Comparison of ENCODE assay signal across 1 cellular context in the genomic region with DNA sequence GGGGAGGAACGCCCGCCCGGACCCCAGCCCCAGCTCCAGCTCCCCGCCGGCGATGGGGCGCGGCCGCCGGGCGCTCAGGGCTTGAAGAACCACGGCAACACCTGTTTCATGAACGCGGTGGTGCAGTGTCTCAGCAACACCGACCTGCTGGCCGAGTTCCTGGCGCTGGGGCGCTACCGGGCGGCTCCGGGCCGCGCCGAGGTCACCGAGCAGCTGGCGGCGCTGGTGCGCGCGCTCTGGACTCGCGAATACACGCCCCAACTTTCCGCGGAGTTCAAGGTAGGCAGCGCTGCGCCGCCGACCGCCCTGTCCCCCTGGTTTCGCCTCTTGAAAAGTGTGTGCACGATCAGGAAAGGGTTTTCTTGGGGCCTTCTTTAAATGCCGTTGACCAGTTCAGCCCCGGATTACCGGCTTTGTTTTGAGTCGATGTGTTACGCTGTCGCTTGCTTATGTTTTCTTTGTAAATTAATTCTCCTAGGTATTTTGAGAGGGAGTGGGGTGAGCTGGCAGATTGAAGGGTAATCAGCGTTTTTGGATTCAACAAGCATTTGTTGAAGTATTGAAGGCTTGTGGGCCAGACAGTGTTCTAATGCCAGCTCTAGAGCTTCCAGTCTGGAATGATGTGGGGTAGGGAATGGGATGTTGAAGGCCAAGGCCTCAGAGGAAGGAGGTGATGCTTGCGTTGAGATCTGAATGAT.
TF ChIP-seq lines count a peak whose summit lies in the region.

No MANE protein-coding gene starts in this region.

TF ChIP-seq in HepG2, 621 proteins besides CTCF, POLR2A, EP300 and RAD21 (continued from another document and continues in another):
- TF ChIP-seq, protein P1, sequence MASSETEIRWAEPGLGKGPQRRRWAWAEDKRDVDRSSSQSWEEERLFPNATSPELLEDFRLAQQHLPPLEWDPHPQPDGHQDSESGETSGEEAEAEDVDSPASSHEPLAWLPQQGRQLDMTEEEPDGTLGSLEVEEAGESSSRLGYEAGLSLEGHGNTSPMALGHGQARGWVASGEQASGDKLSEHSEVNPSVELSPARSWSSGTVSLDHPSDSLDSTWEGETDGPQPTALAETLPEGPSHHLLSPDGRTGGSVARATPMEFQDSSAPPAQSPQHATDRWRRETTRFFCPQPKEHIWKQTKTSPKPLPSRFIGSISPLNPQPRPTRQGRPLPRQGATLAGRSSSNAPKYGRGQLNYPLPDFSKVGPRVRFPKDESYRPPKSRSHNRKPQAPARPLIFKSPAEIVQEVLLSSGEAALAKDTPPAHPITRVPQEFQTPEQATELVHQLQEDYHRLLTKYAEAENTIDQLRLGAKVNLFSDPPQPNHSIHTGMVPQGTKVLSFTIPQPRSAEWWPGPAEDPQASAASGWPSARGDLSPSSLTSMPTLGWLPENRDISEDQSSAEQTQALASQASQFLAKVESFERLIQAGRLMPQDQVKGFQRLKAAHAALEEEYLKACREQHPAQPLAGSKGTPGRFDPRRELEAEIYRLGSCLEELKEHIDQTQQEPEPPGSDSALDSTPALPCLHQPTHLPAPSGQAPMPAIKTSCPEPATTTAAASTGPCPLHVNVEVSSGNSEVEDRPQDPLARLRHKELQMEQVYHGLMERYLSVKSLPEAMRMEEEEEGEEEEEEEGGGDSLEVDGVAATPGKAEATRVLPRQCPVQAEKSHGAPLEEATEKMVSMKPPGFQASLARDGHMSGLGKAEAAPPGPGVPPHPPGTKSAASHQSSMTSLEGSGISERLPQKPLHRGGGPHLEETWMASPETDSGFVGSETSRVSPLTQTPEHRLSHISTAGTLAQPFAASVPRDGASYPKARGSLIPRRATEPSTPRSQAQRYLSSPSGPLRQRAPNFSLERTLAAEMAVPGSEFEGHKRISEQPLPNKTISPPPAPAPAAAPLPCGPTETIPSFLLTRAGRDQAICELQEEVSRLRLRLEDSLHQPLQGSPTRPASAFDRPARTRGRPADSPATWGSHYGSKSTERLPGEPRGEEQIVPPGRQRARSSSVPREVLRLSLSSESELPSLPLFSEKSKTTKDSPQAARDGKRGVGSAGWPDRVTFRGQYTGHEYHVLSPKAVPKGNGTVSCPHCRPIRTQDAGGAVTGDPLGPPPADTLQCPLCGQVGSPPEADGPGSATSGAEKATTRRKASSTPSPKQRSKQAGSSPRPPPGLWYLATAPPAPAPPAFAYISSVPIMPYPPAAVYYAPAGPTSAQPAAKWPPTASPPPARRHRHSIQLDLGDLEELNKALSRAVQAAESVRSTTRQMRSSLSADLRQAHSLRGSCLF (CRISPR knock-in tag; IDR thresholded peaks at IDR 0.05; ENCODE audit: borderline replicate concordance) = no peak
- no peak for TF ChIP-seq HNRNPK (IDR thresholded peaks at IDR 0.05; ENCODE audit: low read depth, low read length, poor library complexity, severe bottlenecking)
- no peak for TF ChIP-seq ZNF644 (CRISPR knock-in tag; IDR thresholded peaks at IDR 0.05; ENCODE audit: low read depth)
- TF ChIP-seq, protein P2, sequence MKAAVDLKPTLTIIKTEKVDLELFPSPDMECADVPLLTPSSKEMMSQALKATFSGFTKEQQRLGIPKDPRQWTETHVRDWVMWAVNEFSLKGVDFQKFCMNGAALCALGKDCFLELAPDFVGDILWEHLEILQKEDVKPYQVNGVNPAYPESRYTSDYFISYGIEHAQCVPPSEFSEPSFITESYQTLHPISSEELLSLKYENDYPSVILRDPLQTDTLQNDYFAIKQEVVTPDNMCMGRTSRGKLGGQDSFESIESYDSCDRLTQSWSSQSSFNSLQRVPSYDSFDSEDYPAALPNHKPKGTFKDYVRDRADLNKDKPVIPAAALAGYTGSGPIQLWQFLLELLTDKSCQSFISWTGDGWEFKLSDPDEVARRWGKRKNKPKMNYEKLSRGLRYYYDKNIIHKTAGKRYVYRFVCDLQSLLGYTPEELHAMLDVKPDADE (CRISPR knock-in tag; IDR thresholded peaks at IDR 0.05) = no peak
- no peak for TF ChIP-seq NCOA2 (CRISPR knock-in tag; IDR thresholded peaks at IDR 0.05)
- no peak for TF ChIP-seq SMAD9 (CRISPR knock-in tag; IDR thresholded peaks at IDR 0.05)
- TF ChIP-seq, protein P3, sequence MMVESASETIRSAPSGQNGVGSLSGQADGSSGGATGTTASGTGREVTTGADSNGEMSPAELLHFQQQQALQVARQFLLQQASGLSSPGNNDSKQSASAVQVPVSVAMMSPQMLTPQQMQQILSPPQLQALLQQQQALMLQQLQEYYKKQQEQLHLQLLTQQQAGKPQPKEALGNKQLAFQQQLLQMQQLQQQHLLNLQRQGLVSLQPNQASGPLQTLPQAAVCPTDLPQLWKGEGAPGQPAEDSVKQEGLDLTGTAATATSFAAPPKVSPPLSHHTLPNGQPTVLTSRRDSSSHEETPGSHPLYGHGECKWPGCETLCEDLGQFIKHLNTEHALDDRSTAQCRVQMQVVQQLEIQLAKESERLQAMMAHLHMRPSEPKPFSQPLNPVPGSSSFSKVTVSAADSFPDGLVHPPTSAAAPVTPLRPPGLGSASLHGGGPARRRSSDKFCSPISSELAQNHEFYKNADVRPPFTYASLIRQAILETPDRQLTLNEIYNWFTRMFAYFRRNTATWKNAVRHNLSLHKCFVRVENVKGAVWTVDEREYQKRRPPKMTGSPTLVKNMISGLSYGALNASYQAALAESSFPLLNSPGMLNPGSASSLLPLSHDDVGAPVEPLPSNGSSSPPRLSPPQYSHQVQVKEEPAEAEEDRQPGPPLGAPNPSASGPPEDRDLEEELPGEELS (CRISPR knock-in tag; IDR thresholded peaks at IDR 0.05) = no peak
- TF ChIP-seq U2AF1 (optimal IDR thresholded peaks at IDR 0.05; ENCODE audit: low read depth, low read length) = no peak
- TF ChIP-seq, protein P4, sequence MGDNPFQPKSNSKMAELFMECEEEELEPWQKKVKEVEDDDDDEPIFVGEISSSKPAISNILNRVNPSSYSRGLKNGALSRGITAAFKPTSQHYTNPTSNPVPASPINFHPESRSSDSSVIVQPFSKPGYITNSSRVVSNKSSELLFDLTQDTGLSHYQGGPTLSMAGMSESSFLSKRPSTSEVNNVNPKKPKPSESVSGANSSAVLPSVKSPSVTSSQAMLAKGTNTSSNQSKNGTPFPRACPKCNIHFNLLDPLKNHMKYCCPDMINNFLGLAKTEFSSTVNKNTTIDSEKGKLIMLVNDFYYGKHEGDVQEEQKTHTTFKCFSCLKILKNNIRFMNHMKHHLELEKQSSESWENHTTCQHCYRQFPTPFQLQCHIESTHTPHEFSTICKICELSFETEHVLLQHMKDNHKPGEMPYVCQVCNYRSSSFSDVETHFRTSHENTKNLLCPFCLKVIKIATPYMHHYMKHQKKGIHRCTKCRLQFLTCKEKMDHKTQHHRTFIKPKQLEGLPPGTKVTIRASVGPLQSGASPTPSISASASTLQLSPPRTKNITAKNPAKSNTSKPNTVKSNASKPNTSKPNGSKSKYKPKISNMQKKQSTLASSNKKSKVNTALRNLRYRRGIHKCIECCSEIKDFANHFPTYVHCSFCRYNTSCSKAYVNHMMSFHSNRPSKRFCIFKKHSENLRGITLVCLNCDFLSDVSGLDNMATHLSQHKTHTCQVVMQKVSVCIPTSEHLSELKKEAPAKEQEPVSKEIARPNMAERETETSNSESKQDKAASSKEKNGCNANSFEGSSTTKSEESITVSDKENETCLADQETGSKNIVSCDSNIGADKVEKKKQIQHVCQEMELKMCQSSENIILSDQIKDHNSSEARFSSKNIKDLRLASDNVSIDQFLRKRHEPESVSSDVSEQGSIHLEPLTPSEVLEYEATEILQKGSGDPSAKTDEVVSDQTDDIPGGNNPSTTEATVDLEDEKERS (CRISPR knock-in tag; IDR thresholded peaks at IDR 0.05) = no peak
- no peak for TF ChIP-seq ZSCAN22 (CRISPR knock-in tag; IDR thresholded peaks at IDR 0.05)
- no peak for TF ChIP-seq NCOA1 (CRISPR knock-in tag; IDR thresholded peaks at IDR 0.05)
- TF ChIP-seq, protein P5, sequence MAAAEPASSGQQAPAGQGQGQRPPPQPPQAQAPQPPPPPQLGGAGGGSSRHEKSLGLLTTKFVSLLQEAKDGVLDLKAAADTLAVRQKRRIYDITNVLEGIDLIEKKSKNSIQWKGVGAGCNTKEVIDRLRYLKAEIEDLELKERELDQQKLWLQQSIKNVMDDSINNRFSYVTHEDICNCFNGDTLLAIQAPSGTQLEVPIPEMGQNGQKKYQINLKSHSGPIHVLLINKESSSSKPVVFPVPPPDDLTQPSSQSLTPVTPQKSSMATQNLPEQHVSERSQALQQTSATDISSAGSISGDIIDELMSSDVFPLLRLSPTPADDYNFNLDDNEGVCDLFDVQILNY (CRISPR knock-in tag; conservative IDR thresholded peaks at IDR 0.05) = no peak
- 0 out of 2 replicates have a peak, but pooled peaks have one; percentile 29 for TF ChIP-seq RBFOX2 (IDR thresholded peaks at IDR 0.05; ENCODE audit: low read depth, low read length)
- TF ChIP-seq ZNF20 (CRISPR knock-in tag; IDR thresholded peaks at IDR 0.05) = no peak
- no peak for TF ChIP-seq NFE2 (CRISPR knock-in tag; IDR thresholded peaks at IDR 0.05)
- TF ChIP-seq POLR2AphosphoS5 (IDR thresholded peaks at IDR 0.05; ENCODE audit: low read depth, low read length) = no peak
- TF ChIP-seq ZNF703 (CRISPR knock-in tag; IDR thresholded peaks at IDR 0.05; ENCODE audit: borderline replicate concordance) = no peak
- 0 out of 2 replicates have a peak, but pooled peaks have one; percentile 25 for TF ChIP-seq MXD4 (CRISPR knock-in tag; IDR thresholded peaks at IDR 0.05)
- TF ChIP-seq BRD4 (CRISPR knock-in tag; IDR thresholded peaks at IDR 0.05) = no peak
- TF ChIP-seq JARID2 (CRISPR knock-in tag; IDR thresholded peaks at IDR 0.05; ENCODE audit: insufficient replicate concordance) = no peak
- TF ChIP-seq ZNF296 (CRISPR knock-in tag; conservative IDR thresholded peaks at IDR 0.05) = no peak
- TF ChIP-seq ARNTL (CRISPR knock-in tag; IDR thresholded peaks at IDR 0.05) = 0 out of 2 replicates have a peak, but pooled peaks have one; percentile 27
- TF ChIP-seq TCF7L2 (IDR thresholded peaks at IDR 0.05; ENCODE audit: low read depth, low read length) = no peak
- no peak for TF ChIP-seq TBP (CRISPR knock-in tag; IDR thresholded peaks at IDR 0.05)
- TF ChIP-seq, protein P6, sequence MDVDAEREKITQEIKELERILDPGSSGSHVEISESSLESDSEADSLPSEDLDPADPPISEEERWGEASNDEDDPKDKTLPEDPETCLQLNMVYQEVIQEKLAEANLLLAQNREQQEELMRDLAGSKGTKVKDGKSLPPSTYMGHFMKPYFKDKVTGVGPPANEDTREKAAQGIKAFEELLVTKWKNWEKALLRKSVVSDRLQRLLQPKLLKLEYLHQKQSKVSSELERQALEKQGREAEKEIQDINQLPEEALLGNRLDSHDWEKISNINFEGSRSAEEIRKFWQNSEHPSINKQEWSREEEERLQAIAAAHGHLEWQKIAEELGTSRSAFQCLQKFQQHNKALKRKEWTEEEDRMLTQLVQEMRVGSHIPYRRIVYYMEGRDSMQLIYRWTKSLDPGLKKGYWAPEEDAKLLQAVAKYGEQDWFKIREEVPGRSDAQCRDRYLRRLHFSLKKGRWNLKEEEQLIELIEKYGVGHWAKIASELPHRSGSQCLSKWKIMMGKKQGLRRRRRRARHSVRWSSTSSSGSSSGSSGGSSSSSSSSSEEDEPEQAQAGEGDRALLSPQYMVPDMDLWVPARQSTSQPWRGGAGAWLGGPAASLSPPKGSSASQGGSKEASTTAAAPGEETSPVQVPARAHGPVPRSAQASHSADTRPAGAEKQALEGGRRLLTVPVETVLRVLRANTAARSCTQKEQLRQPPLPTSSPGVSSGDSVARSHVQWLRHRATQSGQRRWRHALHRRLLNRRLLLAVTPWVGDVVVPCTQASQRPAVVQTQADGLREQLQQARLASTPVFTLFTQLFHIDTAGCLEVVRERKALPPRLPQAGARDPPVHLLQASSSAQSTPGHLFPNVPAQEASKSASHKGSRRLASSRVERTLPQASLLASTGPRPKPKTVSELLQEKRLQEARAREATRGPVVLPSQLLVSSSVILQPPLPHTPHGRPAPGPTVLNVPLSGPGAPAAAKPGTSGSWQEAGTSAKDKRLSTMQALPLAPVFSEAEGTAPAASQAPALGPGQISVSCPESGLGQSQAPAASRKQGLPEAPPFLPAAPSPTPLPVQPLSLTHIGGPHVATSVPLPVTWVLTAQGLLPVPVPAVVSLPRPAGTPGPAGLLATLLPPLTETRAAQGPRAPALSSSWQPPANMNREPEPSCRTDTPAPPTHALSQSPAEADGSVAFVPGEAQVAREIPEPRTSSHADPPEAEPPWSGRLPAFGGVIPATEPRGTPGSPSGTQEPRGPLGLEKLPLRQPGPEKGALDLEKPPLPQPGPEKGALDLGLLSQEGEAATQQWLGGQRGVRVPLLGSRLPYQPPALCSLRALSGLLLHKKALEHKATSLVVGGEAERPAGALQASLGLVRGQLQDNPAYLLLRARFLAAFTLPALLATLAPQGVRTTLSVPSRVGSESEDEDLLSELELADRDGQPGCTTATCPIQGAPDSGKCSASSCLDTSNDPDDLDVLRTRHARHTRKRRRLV (CRISPR knock-in tag; IDR thresholded peaks at IDR 0.05) = no peak
- no peak for TF ChIP-seq SMAD1 (CRISPR knock-in tag; IDR thresholded peaks at IDR 0.05; ENCODE audit: borderline replicate concordance, low read depth)
- no peak for TF ChIP-seq TOPORS (CRISPR knock-in tag; IDR thresholded peaks at IDR 0.05)
- TF ChIP-seq ZNF33B (CRISPR knock-in tag; IDR thresholded peaks at IDR 0.05) = no peak
- peak; percentile 20; the same call in 1 of the 2 replicates for TF ChIP-seq HNF4A (CRISPR knock-in tag; IDR thresholded peaks at IDR 0.05)
- TF ChIP-seq SAFB2 (CRISPR knock-in tag; IDR thresholded peaks at IDR 0.05; ENCODE audit: borderline replicate concordance, low read depth) = no peak
- TF ChIP-seq, protein P7, sequence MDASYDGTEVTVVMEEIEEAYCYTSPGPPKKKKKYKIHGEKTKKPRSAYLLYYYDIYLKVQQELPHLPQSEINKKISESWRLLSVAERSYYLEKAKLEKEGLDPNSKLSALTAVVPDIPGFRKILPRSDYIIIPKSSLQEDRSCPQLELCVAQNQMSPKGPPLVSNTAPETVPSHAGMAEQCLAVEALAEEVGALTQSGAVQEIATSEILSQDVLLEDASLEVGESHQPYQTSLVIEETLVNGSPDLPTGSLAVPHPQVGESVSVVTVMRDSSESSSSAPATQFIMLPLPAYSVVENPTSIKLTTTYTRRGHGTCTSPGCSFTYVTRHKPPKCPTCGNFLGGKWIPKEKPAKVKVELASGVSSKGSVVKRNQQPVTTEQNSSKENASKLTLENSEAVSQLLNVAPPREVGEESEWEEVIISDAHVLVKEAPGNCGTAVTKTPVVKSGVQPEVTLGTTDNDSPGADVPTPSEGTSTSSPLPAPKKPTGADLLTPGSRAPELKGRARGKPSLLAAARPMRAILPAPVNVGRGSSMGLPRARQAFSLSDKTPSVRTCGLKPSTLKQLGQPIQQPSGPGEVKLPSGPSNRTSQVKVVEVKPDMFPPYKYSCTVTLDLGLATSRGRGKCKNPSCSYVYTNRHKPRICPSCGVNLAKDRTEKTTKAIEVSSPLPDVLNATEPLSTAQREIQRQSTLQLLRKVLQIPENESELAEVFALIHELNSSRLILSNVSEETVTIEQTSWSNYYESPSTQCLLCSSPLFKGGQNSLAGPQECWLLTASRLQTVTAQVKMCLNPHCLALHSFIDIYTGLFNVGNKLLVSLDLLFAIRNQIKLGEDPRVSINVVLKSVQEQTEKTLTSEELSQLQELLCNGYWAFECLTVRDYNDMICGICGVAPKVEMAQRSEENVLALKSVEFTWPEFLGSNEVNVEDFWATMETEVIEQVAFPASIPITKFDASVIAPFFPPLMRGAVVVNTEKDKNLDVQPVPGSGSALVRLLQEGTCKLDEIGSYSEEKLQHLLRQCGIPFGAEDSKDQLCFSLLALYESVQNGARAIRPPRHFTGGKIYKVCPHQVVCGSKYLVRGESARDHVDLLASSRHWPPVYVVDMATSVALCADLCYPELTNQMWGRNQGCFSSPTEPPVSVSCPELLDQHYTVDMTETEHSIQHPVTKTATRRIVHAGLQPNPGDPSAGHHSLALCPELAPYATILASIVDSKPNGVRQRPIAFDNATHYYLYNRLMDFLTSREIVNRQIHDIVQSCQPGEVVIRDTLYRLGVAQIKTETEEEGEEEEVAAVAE (CRISPR knock-in tag; IDR thresholded peaks at IDR 0.05; ENCODE audit: borderline replicate concordance) = no peak
- TF ChIP-seq RXRA (CRISPR knock-in tag; IDR thresholded peaks at IDR 0.05) = 0 out of 2 replicates have a peak, but pooled peaks have one; percentile 32
- TF ChIP-seq KDM3A (CRISPR knock-in tag; IDR thresholded peaks at IDR 0.05; ENCODE audit: low read depth) = no peak
- peak; percentile 81 for TF ChIP-seq HNRNPLL (IDR thresholded peaks at IDR 0.05; ENCODE audit: low read depth, low read length, poor library complexity, severe bottlenecking)
